ENCODE assay signal across 2 cellular contexts in the genomic region with DNA sequence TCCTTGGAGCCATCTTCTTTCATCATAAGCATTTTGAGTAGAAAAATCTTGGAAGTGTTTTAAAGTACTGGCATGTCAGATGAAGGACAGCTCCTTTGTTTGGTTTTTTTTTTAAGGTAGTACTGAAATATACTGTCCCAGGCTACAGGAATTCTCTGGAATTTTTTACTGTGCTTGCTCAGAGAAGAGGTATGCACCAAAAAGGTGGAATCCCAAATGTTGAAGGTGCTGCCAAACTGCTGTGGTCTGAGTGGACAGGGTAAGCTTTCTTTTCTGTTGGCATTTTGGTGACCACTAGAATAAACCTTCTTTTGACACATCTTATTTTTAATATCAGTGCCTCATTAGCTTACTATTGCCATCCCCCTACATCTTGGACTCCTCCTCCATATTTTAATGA.
A peak's percentile ranks its signal among the peaks of the same experiment; 100 is the strongest.
TF ChIP-seq lines count a peak whose summit lies in the region.

No MANE protein-coding gene starts in this region.

TF ChIP-seq in SK-N-SH, 30 proteins besides CTCF, POLR2A, EP300 and RAD21:
- TF ChIP-seq, protein P1, sequence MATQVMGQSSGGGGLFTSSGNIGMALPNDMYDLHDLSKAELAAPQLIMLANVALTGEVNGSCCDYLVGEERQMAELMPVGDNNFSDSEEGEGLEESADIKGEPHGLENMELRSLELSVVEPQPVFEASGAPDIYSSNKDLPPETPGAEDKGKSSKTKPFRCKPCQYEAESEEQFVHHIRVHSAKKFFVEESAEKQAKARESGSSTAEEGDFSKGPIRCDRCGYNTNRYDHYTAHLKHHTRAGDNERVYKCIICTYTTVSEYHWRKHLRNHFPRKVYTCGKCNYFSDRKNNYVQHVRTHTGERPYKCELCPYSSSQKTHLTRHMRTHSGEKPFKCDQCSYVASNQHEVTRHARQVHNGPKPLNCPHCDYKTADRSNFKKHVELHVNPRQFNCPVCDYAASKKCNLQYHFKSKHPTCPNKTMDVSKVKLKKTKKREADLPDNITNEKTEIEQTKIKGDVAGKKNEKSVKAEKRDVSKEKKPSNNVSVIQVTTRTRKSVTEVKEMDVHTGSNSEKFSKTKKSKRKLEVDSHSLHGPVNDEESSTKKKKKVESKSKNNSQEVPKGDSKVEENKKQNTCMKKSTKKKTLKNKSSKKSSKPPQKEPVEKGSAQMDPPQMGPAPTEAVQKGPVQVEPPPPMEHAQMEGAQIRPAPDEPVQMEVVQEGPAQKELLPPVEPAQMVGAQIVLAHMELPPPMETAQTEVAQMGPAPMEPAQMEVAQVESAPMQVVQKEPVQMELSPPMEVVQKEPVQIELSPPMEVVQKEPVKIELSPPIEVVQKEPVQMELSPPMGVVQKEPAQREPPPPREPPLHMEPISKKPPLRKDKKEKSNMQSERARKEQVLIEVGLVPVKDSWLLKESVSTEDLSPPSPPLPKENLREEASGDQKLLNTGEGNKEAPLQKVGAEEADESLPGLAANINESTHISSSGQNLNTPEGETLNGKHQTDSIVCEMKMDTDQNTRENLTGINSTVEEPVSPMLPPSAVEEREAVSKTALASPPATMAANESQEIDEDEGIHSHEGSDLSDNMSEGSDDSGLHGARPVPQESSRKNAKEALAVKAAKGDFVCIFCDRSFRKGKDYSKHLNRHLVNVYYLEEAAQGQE (IDR thresholded peaks at IDR 0.05; ENCODE audit: low read depth, low read length): no peak
- peak; percentile 24; the same call in 1 of the 2 replicates for TF ChIP-seq POLR2AphosphoS5 (IDR thresholded peaks at IDR 0.05; ENCODE audit: low read depth, low read length)

TF ChIP-seq in SK-N-SH treated with all-trans-retinoic acid at 6 μM for 48 hours, 23 proteins besides CTCF, POLR2A, EP300 and RAD21 (continued from another document):
- no peak for TF ChIP-seq BACH2 (CRISPR knock-in tag; IDR thresholded peaks at IDR 0.05; ENCODE audit: borderline replicate concordance)
- TF ChIP-seq ESRRG (CRISPR knock-in tag; IDR thresholded peaks at IDR 0.05): no peak
- TF ChIP-seq CREB5 (CRISPR knock-in tag; IDR thresholded peaks at IDR 0.05; ENCODE audit: low read depth): no peak
- no peak for TF ChIP-seq ZNF8 (CRISPR knock-in tag; IDR thresholded peaks at IDR 0.05)
- no peak for TF ChIP-seq ZC3H10 (CRISPR knock-in tag; IDR thresholded peaks at IDR 0.05)
- no peak for TF ChIP-seq TCF4 (CRISPR knock-in tag; IDR thresholded peaks at IDR 0.05; ENCODE audit: borderline replicate concordance)
- TF ChIP-seq PATZ1 (CRISPR knock-in tag; IDR thresholded peaks at IDR 0.05; ENCODE audit: borderline replicate concordance): no peak
- TF ChIP-seq ISL1 (CRISPR knock-in tag; IDR thresholded peaks at IDR 0.05): no peak
- no peak for TF ChIP-seq OSR1 (CRISPR knock-in tag; IDR thresholded peaks at IDR 0.05)
- TF ChIP-seq CSRNP3 (CRISPR knock-in tag; IDR thresholded peaks at IDR 0.05): no peak
- TF ChIP-seq SNAI2 (CRISPR knock-in tag; IDR thresholded peaks at IDR 0.05): no peak
- TF ChIP-seq ZFP3 (CRISPR knock-in tag; IDR thresholded peaks at IDR 0.05): no peak
